In the genomic region with DNA sequence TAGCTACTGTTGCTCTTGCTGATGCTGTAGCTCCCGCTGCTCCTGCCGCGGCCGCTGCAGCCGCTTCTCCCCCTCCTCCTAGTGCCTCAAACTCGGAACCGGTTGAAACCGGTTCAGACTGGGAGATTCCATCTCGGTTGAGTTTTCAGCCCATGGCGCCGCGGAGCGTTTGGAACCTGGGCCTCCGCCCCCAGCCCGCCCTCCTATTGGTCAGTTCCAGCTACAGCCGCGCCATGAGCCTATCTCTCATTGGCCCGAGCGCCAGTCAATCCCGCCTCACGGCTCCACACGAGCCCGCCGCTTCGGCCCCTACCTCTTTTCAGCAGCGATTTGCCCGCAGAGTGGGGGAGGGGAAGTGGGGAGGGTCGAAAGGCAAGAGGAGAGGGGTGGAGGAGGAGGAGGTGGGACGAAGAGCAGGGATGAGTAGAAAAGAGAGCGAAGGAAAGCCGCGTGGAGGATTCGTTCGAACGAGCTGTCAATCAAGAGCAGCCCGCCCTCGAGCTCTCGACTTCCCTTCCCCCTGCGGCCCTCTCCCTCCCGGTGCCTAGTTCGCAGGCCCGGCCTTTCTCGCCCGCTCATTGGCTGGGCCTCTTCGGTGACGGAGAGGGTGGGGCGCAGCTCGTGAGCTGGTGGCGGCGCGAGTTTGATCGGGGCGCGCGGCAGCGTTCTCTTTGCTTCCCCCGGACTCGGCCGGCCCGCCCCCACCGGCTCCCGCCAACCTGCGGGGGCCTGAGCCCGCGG, we compare ENCODE assay signal across 8 cellular contexts. TPM values are rescaled to one million over a fixed set of nuclear protein-coding genes. Genes with fewer than 3 reads are reported as not detected.
DNase-seq lines count a peak whose midpoint lies in the region; ATAC-seq, FAIRE-seq and TF ChIP-seq lines count a peak whose summit lies in the region.

XPO1 (minus strand) TSS at position 178 of the 741 bp plus-strand sequence. CDS start 4,459 bp downstream, outside the sequence.

- peak; percentile 94 for FAIRE-seq in GM12891 (lab: Jason Lieb, UNC)

- H3K9me3 Mint-ChIP-seq in T-cell (no peaks in the 10 kb centered on the region), type B pancreatic cell (no peaks in the 10 kb centered on the region)

- H3K4me1 Mint-ChIP-seq in T-cell (peaks cover 37 to 41% (median 40%) of the 10 kb centered on the region in 3 donors), type B pancreatic cell (ENCODE audit: unreplicated experiment) (peaks cover 17% of the 10 kb centered on the region)

- intact Hi-C loops in cardiac septum (cut with DNase I) = loop anchor here (1.0 to 5.0 kb wide), 6 partner anchors 67 to 361 kb away; partner anchors contain the start of genes CCT4, FAM161A and USP34

- ATAC-seq in HG02840 (IDR thresholded peaks at IDR 0.05; ENCODE audit: low FRiP score, unreplicated experiment) = peak; percentile 85
- ATAC-seq in T-cell (replicated peaks in 1 of 4) = peak; percentile 82 to 86 (median 82)

- H3K4me3 Mint-ChIP-seq in T-cell (peak within 1 kb of the TSS; percentile 90 to 99 (median 93)), type B pancreatic cell (peak within 1 kb of the TSS; percentile 99)

- DNase-seq in GM12891 (ENCODE audit: insufficient read length, low spot score) (peak; percentile 92), NCI-H1436 treated with DMSO at 0.1 percent for 48 hours (lab: John Stamatoyannopoulos, UW) (peak; percentile 98), T-cell (peak; percentile 97 to 100 (median 99)), cardiac septum (ENCODE audit: low spot score) (peak; percentile 100), pons (ENCODE audit: low spot score) (peak; percentile 99), type B pancreatic cell (ENCODE audit: extremely low spot score, unreplicated experiment) (peak; percentile 100)

- H3K27ac Mint-ChIP-seq in T-cell = peak within 1 kb of the TSS; percentile 99 to 100
- peak within 1 kb of the TSS; percentile 100 for H3K27ac Mint-ChIP-seq in type B pancreatic cell

- 0 to 1% (median 0%) methylated on average over 47 to 65 of the region's 65 CpGs for WGBS in adipose tissue, 3 donors

- CTCF ChIA-PET in T-cell (lab: Charles Lee) = interaction anchor here (0.5 to 1.6 kb wide), 8 partner anchors 8 to 264 kb away, joined by 3 to 4 read pairs (median 3); no protein-coding TSS in a partner anchor

- no peak for TF ChIP-seq CTCF in type B pancreatic cell (conservative IDR thresholded peaks at IDR 0.05)

- POLR2A ChIA-PET in T-cell (lab: Charles Lee) = interaction anchor here (0.5 to 1.9 kb wide), 25 partner anchors 8 to 803 kb away, joined by 3 to 16 read pairs (median 4); partner anchors contain the start of genes FAM161A (in 1 of the 2) and REL (in 1 of the 2)

- H3K36me3 Mint-ChIP-seq in T-cell = peaks cover 3% of the 10 kb centered on the region
- H3K36me3 Mint-ChIP-seq in type B pancreatic cell = peaks cover 12% of the 10 kb centered on the region

- peak within 1 kb of the TSS; percentile 78 for H3K27ac ChIP-seq in adipose tissue (ENCODE audit: low read depth, low read length)

- peak; percentile 79 for TF ChIP-seq POLR2A in GM12891 (IDR thresholded peaks at IDR 0.05; ENCODE audit: low read depth, low read length)

- H3K27me3 Mint-ChIP-seq in T-cell (peaks cover 0 to 1% of the 10 kb centered on the region in 2 donors), type B pancreatic cell (peaks cover 9% of the 10 kb centered on the region)

TF ChIP-seq in GM12891, 5 proteins besides CTCF, POLR2A, EP300 and RAD21:
- TF ChIP-seq POLR2AphosphoS5 (IDR thresholded peaks at IDR 0.05; ENCODE audit: low read depth, low read length) = peak; percentile 89
- peak; percentile 59 for TF ChIP-seq POU2F2 (IDR thresholded peaks at IDR 0.05; ENCODE audit: low read depth, low read length)
- peak; percentile 39; the same call in 1 of the 2 replicates for TF ChIP-seq SPI1 (IDR thresholded peaks at IDR 0.05; ENCODE audit: low read depth, low read length)
- peak; percentile 83 for TF ChIP-seq TAF1 (IDR thresholded peaks at IDR 0.05; ENCODE audit: low read depth, low read length)
- TF ChIP-seq PAX5 (IDR thresholded peaks at IDR 0.05; ENCODE audit: insufficient read depth, low read length, severe bottlenecking) = no peak

RNA-seq across cellular contexts. Expression of gene XPO1, which starts in this region (rescaled TPM):
- polyA plus RNA-seq in GM12891 (2012; ENCODE audit: low read depth, missing spikeins) = 96.7 TPM
- total RNA-seq in T-cell (100 to 1,000 TPM; 116 to 142 (median 130) TPM), cardiac septum (71.8 TPM), type B pancreatic cell (ENCODE audit: low replicate concordance) (132 and 227 TPM in 2 replicates)
- polyA plus RNA-seq in adipose tissue = 10 to 100 TPM; 28.1 to 53.4 (median 31.7) TPM

Comparison
In these comparisons a context has a peak if more than half of its experiments do, and no peak if none do; other contexts are left out.
1. Peak in every context shown above with its lines: DNase-seq, ATAC-seq and H3K27ac ChIP-seq.